ENCODE assay signal across 8 cellular contexts in genomic region chr18:77059294-77059916, GRCh38.
DNase-seq lines count a peak whose midpoint lies in the region; ATAC-seq, FAIRE-seq and TF ChIP-seq lines count a peak whose summit lies in the region.

No MANE protein-coding gene starts in this region.

- CTCF ChIA-PET in CD8-positive, alpha-beta T cell (lab: Charles Lee) = no interaction called here

- H3K4me1 Mint-ChIP-seq in CD8-positive, alpha-beta T cell (ENCODE audit: low read depth) = peaks cover 85% of the 10 kb centered on the region

- no peaks in the 10 kb centered on the region for H3K36me3 ChIP-seq in CD8-positive, alpha-beta T cell (ENCODE audit: insufficient read depth, low read length)
- H3K36me3 ChIP-seq in left lung = peaks cover 0 to 4% of the 10 kb centered on the region in 2 donors

- H3K9me3 ChIP-seq in CD8-positive, alpha-beta T cell (ENCODE audit: low read length) = no peaks in the 10 kb centered on the region
- H3K9me3 ChIP-seq in left lung = no peaks in the 10 kb centered on the region

- H3K9me3 Mint-ChIP-seq in CD8-positive, alpha-beta T cell = no peaks in the 10 kb centered on the region

- H3K27ac ChIP-seq in CD8-positive, alpha-beta T cell (ENCODE audit: low read depth, low read length) = no peak overlapping the region
- peak overlapping the region in 1 of 2 donors; percentile 2 for H3K27ac ChIP-seq in left lung

- no peak for ATAC-seq in CD8-positive, alpha-beta T cell
- ATAC-seq in left lung (no peak), HG03280 (IDR thresholded peaks at IDR 0.05; ENCODE audit: unreplicated experiment) (no peak)

- intact Hi-C loops in CD8-positive, alpha-beta T cell (cut with DNase I, micrococcal nuclease) = loop anchor here in 1 of 2 experiments (5.0 kb wide), 1 partner anchor 257 kb away; no protein-coding TSS in a partner anchor
- intact Hi-C loops in left lung (cut with DNase I) = no loop called here

- in situ Hi-C loops in astrocyte of the cerebellum (cut with HindIII; ENCODE audit: low sequenced_read_pairs) = no loop called here

- no peak overlapping the region for H3K4me3 Mint-ChIP-seq in CD8-positive, alpha-beta T cell

- peaks cover 81% of the 10 kb centered on the region for H3K4me1 ChIP-seq in CD8-positive, alpha-beta T cell (ENCODE audit: insufficient read depth, low read length)
- H3K4me1 ChIP-seq in left lung = peaks cover 18 to 80% of the 10 kb centered on the region in 2 donors

- POLR2A ChIA-PET in CD8-positive, alpha-beta T cell (lab: Charles Lee) = no interaction called here

- no peaks in the 10 kb centered on the region for H3K27me3 Mint-ChIP-seq in CD8-positive, alpha-beta T cell (ENCODE audit: low read depth)

- no peak for TF ChIP-seq CTCF in CD8-positive, alpha-beta T cell (IDR thresholded peaks at IDR 0.05)
- TF ChIP-seq CTCF in astrocyte of the cerebellum (IDR thresholded peaks at IDR 0.05; ENCODE audit: low read depth, low read length, missing control alignments) (peak; percentile 58), left lung (IDR thresholded peaks at IDR 0.05) (peak; percentile 36 to 57)

- H3K4me3 ChIP-seq in CD8-positive, alpha-beta T cell (ENCODE audit: low read depth, low read length) = no peak overlapping the region
- H3K4me3 ChIP-seq in astrocyte of the cerebellum (ENCODE audit: low read depth, low read length) = no peak overlapping the region
- H3K4me3 ChIP-seq in left lung = no peak overlapping the region

- no peak for DNase-seq in CD8-positive, alpha-beta T cell
- DNase-seq in GM18507 (ENCODE audit: extremely low spot score, insufficient read length, low read depth) (no peak), NCI-H774 (lab: John Stamatoyannopoulos, UW) (peak; percentile 17), astrocyte of the cerebellum (ENCODE audit: low read depth) (no peak), left lung (no peak), Ammon's horn (ENCODE audit: low spot score) (no peak), occipital lobe (lab: John Stamatoyannopoulos, UW) (no peak)

- peak overlapping the region; percentile 99 for H3K27ac Mint-ChIP-seq in CD8-positive, alpha-beta T cell

- peaks cover 24% of the 10 kb centered on the region for H3K36me3 Mint-ChIP-seq in CD8-positive, alpha-beta T cell

- no peaks in the 10 kb centered on the region for H3K27me3 ChIP-seq in CD8-positive, alpha-beta T cell (ENCODE audit: insufficient read depth, low read length)
- H3K27me3 ChIP-seq in left lung = no peaks in the 10 kb centered on the region

- peak; percentile 47 for FAIRE-seq in GM18507 (lab: Jason Lieb, UNC)
